1 cellular context compared by ENCODE assay signal in the genomic region with DNA sequence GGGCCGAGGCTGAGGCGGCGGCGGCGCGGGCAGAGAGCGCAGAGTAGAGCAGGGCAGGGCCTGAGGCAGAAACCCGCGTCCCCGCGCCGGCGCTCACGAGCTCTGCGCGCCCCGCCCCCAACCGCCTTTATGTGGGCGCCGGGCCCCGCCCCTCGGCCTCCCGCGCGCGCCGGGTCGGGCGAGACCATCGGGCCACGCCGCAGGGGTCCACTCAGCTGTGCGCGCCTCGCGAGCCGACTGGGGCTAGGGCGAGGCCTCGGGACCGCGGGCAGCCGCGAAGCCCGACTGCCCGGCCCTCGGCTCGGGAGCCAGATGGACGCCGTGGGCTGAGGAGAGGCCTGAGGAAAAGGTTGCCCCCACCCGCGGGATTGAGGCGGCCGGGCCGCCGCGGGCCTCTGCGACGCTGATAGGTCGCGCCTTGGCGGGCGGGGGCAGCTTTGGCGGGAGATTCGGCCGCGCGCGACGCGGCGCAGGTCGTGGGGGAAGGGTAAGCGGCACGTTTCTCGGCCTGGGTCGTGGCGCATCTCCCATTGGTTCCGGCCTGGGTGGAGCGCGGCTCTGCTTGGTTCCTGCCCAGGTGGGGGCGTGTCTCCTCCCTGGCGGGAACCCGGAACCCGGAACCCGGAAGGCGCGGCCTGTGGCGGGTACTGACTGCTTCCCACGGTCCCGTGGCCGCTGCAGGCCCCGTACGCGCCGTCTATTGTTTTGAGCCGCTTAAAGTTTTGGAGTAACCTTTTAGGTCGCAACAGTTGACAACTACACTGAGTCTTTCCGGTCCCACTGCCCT.
TF ChIP-seq lines count a peak whose summit lies in the region.

A gene (minus strand): TSS at position 104 of the 787 bp plus-strand sequence. CDS start 131 bp downstream, outside the sequence.

TF ChIP-seq in HepG2, 621 proteins besides CTCF, POLR2A, EP300 and RAD21 (continued from another document and continues in another):
- TF ChIP-seq, protein P1, sequence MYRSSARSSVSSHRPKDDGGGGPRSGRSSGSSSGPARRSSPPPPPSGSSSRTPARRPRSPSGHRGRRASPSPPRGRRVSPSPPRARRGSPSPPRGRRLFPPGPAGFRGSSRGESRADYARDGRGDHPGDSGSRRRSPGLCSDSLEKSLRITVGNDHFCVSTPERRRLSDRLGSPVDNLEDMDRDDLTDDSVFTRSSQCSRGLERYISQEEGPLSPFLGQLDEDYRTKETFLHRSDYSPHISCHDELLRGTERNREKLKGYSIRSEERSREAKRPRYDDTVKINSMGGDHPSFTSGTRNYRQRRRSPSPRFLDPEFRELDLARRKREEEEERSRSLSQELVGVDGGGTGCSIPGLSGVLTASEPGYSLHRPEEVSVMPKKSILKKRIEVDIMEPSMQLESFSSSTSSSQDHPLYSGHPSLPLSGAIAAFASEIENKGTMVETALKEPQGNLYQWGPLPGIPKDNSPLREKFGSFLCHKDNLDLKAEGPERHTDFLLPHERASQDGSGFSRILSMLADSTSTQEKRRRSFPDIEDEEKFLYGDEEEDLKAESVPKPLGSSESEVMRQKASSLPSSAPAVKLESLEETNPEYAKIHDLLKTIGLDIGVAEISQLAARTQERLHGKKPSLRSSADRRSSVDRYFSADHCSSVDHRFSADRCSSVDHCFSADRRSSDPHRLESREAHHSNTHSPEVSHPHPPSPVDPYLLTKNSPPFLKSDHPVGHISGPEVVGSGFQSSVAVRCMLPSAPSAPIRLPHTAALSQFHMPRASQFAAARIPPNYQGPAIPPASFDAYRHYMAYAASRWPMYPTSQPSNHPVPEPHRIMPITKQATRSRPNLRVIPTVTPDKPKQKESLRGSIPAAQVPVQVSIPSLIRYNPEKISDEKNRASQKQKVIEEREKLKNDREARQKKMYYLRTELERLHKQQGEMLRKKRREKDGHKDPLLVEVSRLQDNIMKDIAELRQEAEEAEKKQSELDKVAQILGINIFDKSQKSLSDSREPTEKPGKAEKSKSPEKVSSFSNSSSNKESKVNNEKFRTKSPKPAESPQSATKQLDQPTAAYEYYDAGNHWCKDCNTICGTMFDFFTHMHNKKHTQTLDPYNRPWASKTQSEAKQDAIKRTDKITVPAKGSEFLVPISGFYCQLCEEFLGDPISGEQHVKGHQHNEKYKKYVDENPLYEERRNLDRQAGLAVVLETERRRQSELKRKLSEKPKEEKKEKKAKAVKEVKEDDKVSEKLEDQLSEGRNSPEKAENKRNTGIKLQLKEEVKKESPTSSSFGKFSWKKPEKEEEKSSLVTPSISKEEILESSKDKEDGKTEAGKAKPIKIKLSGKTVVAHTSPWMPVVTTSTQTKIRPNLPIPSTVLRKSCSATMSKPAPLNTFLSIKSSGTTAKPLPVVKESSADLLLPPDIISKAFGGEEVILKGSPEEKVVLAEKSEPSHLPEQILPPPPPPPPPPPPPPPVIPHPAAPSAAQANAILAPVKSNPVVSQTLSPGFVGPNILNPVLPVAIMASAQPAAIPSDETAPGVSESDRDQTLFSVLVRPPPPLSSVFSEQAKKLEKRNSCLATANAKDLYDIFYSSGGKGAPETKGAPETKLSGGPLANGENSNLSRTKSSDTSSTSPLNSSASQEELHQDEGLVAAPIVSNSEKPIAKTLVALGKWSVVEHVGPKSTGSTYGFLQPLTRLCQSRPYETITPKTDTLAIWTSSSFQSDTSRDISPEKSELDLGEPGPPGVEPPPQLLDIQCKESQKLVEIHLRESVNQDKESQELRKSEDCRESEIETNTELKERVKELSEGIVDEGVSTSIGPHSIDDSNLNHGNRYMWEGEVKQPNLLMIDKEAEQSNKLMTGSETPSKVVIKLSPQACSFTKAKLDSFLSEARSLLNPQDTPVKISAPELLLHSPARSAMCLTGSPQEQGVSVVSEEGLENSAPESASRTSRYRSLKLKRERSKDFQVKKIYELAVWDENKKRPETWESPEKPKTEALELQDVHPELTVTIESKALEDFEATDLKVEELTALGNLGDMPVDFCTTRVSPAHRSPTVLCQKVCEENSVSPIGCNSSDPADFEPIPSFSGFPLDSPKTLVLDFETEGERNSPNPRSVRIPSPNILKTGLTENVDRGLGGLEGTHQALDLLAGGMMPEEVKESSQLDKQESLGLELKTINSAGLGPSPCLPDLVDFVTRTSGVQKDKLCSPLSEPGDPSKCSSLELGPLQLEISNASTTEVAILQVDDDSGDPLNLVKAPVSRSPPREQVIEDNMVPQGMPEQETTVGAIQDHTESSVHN (CRISPR knock-in tag; IDR thresholded peaks at IDR 0.05), result peak; percentile 70; the same call in 1 of the 2 replicates
- TF ChIP-seq SIN3A (IDR thresholded peaks at IDR 0.05; ENCODE audit: borderline replicate concordance, low read depth, low read length) (peak; percentile 99), MATR3 (CRISPR knock-in tag; IDR thresholded peaks at IDR 0.05) (no peak), ZFP37 (CRISPR knock-in tag; IDR thresholded peaks at IDR 0.05; ENCODE audit: borderline replicate concordance) (peak; percentile 97; the same call in 1 of the 2 replicates), KLF6 (CRISPR knock-in tag; IDR thresholded peaks at IDR 0.05) (peak; percentile 94), PAX8 (CRISPR knock-in tag; IDR thresholded peaks at IDR 0.05; ENCODE audit: borderline replicate concordance) (peak; percentile 76; the same call in 1 of the 2 replicates), PHF20 (CRISPR knock-in tag; IDR thresholded peaks at IDR 0.05) (peak; percentile 92), ZNF235 (CRISPR knock-in tag; IDR thresholded peaks at IDR 0.05; ENCODE audit: borderline replicate concordance) (peak; percentile 73), HIVEP1 (CRISPR knock-in tag; IDR thresholded peaks at IDR 0.05) (peak; percentile 87), ATF7 (IDR thresholded peaks at IDR 0.05) (no peak), ATF7 (CRISPR knock-in tag; IDR thresholded peaks at IDR 0.05) (peak; percentile 84), ZNF790 (CRISPR knock-in tag; IDR thresholded peaks at IDR 0.05; ENCODE audit: borderline replicate concordance) (peak; percentile 97; the same call in 1 of the 2 replicates), KDM5A (IDR thresholded peaks at IDR 0.05; ENCODE audit: borderline replicate concordance, low read length) (no peak; the same call in 1 of the 2 replicates), RELA (CRISPR knock-in tag; IDR thresholded peaks at IDR 0.05) (no peak), CHD4 (IDR thresholded peaks at IDR 0.05; ENCODE audit: borderline replicate concordance, low read length) (no peak), ZNF33A (CRISPR knock-in tag; IDR thresholded peaks at IDR 0.05; ENCODE audit: borderline replicate concordance) (no peak), NFKB2 (CRISPR knock-in tag; IDR thresholded peaks at IDR 0.05; ENCODE audit: borderline replicate concordance) (peak; percentile 99), DR1 (CRISPR knock-in tag; IDR thresholded peaks at IDR 0.05) (peak; percentile 93), ZNF569 (CRISPR knock-in tag; IDR thresholded peaks at IDR 0.05; ENCODE audit: borderline replicate concordance) (peak; percentile 91; the same call in 1 of the 2 replicates), HDAC1 (CRISPR knock-in tag; IDR thresholded peaks at IDR 0.05) (peak; percentile 98), ZNF747 (CRISPR knock-in tag; IDR thresholded peaks at IDR 0.05; ENCODE audit: borderline replicate concordance) (peak; percentile 97; the same call in 1 of the 2 replicates), SYNCRIP (IDR thresholded peaks at IDR 0.05; ENCODE audit: insufficient read depth, low read depth, low read length) (no peak), ZMYM4 (CRISPR knock-in tag; IDR thresholded peaks at IDR 0.05) (peak; percentile 63; the same call in 1 of the 2 replicates)
- TF ChIP-seq, protein P2, sequence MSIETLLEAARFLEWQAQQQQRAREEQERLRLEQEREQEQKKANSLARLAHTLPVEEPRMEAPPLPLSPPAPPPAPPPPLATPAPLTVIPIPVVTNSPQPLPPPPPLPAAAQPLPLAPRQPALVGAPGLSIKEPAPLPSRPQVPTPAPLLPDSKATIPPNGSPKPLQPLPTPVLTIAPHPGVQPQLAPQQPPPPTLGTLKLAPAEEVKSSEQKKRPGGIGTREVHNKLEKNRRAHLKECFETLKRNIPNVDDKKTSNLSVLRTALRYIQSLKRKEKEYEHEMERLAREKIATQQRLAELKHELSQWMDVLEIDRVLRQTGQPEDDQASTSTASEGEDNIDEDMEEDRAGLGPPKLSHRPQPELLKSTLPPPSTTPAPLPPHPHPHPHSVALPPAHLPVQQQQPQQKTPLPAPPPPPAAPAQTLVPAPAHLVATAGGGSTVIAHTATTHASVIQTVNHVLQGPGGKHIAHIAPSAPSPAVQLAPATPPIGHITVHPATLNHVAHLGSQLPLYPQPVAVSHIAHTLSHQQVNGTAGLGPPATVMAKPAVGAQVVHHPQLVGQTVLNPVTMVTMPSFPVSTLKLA (IDR thresholded peaks at IDR 0.05), result peak; percentile 80
- TF ChIP-seq, protein P3, sequence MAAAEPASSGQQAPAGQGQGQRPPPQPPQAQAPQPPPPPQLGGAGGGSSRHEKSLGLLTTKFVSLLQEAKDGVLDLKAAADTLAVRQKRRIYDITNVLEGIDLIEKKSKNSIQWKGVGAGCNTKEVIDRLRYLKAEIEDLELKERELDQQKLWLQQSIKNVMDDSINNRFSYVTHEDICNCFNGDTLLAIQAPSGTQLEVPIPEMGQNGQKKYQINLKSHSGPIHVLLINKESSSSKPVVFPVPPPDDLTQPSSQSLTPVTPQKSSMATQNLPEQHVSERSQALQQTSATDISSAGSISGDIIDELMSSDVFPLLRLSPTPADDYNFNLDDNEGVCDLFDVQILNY (CRISPR knock-in tag; conservative IDR thresholded peaks at IDR 0.05), result peak; percentile 98
- TF ChIP-seq, protein P4, sequence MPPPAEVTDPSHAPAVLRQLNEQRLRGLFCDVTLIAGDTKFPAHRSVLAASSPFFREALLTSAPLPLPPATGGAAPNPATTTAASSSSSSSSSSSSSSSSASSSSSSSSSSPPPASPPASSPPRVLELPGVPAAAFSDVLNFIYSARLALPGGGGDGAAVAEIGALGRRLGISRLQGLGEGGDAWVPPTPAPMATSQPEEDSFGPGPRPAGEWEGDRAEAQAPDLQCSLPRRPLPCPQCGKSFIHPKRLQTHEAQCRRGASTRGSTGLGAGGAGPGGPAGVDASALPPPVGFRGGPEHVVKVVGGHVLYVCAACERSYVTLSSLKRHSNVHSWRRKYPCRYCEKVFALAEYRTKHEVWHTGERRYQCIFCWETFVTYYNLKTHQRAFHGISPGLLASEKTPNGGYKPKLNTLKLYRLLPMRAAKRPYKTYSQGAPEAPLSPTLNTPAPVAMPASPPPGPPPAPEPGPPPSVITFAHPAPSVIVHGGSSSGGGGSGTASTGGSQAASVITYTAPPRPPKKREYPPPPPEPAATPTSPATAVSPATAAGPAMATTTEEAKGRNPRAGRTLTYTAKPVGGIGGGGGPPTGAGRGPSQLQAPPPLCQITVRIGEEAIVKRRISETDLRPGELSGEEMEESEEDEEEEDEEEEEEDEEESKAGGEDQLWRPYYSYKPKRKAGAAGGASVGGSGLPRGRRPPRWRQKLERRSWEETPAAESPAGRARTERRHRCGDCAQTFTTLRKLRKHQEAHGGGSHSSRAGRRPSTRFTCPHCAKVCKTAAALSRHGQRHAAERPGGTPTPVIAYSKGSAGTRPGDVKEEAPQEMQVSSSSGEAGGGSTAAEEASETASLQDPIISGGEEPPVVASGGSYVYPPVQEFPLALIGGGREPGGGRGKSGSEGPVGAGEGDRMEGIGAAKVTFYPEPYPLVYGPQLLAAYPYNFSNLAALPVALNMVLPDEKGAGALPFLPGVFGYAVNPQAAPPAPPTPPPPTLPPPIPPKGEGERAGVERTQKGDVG (CRISPR knock-in tag; IDR thresholded peaks at IDR 0.05; ENCODE audit: borderline replicate concordance), result peak; percentile 79; the same call in 1 of the 2 replicates
- TF ChIP-seq, protein P5, sequence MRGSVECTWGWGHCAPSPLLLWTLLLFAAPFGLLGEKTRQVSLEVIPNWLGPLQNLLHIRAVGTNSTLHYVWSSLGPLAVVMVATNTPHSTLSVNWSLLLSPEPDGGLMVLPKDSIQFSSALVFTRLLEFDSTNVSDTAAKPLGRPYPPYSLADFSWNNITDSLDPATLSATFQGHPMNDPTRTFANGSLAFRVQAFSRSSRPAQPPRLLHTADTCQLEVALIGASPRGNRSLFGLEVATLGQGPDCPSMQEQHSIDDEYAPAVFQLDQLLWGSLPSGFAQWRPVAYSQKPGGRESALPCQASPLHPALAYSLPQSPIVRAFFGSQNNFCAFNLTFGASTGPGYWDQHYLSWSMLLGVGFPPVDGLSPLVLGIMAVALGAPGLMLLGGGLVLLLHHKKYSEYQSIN (CRISPR knock-in tag; IDR thresholded peaks at IDR 0.05; ENCODE audit: borderline replicate concordance), result no peak
- TF ChIP-seq, protein P6, sequence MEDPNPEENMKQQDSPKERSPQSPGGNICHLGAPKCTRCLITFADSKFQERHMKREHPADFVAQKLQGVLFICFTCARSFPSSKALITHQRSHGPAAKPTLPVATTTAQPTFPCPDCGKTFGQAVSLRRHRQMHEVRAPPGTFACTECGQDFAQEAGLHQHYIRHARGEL (CRISPR knock-in tag; IDR thresholded peaks at IDR 0.05), result no peak; the same call in 1 of the 2 replicates
- TF ChIP-seq, protein P7, sequence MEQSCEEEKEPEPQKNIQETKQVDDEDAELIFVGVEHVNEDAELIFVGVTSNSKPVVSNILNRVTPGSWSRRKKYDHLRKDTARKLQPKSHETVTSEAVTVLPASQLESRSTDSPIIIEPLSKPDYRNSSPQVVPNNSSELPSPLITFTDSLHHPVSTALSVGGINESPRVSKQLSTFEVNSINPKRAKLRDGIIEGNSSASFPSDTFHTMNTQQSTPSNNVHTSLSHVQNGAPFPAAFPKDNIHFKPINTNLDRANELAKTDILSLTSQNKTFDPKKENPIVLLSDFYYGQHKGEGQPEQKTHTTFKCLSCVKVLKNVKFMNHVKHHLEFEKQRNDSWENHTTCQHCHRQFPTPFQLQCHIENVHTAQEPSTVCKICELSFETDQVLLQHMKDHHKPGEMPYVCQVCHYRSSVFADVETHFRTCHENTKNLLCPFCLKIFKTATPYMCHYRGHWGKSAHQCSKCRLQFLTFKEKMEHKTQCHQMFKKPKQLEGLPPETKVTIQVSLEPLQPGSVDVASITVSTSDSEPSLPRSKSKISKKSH (CRISPR knock-in tag; IDR thresholded peaks at IDR 0.05; ENCODE audit: borderline replicate concordance), result peak; percentile 99
- TF ChIP-seq, protein P8, sequence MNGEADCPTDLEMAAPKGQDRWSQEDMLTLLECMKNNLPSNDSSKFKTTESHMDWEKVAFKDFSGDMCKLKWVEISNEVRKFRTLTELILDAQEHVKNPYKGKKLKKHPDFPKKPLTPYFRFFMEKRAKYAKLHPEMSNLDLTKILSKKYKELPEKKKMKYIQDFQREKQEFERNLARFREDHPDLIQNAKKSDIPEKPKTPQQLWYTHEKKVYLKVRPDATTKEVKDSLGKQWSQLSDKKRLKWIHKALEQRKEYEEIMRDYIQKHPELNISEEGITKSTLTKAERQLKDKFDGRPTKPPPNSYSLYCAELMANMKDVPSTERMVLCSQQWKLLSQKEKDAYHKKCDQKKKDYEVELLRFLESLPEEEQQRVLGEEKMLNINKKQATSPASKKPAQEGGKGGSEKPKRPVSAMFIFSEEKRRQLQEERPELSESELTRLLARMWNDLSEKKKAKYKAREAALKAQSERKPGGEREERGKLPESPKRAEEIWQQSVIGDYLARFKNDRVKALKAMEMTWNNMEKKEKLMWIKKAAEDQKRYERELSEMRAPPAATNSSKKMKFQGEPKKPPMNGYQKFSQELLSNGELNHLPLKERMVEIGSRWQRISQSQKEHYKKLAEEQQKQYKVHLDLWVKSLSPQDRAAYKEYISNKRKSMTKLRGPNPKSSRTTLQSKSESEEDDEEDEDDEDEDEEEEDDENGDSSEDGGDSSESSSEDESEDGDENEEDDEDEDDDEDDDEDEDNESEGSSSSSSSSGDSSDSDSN (CRISPR knock-in tag; IDR thresholded peaks at IDR 0.05), result peak; percentile 19; the same call in 1 of the 2 replicates
- TF ChIP-seq, protein P9, sequence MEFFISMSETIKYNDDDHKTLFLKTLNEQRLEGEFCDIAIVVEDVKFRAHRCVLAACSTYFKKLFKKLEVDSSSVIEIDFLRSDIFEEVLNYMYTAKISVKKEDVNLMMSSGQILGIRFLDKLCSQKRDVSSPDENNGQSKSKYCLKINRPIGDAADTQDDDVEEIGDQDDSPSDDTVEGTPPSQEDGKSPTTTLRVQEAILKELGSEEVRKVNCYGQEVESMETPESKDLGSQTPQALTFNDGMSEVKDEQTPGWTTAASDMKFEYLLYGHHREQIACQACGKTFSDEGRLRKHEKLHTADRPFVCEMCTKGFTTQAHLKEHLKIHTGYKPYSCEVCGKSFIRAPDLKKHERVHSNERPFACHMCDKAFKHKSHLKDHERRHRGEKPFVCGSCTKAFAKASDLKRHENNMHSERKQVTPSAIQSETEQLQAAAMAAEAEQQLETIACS (CRISPR knock-in tag; IDR thresholded peaks at IDR 0.05), result peak; percentile 88
